11 cellular contexts compared by ENCODE assay signal in the genomic region with DNA sequence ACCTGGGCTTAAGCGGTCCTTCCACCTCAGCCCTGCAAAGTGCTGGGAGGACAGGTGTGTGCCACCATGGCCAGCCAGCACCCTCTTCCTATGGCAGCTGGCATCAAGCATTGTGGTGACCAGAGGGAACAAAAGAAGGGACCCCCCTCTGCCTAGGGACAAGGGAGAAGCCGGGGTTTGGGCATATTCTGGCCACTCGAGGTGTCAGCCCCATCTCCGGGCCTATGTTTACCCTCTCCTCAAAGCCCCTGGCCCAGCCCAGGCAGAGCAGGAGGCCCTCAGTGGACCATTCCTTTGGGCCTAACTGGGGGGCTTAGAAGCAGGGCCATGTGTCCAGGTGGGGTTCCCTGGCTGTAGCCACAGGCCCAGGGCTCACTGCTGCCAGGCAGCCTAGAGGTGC. TPM values are rescaled to one million over a fixed set of nuclear protein-coding genes. Genes with fewer than 3 reads are reported as not detected.
A peak's percentile ranks its signal among the peaks of the same experiment; 100 is the strongest.
DNase-seq lines count a peak whose midpoint lies in the region; ATAC-seq and TF ChIP-seq lines count a peak whose summit lies in the region.
"Had no signal": no experiment of that assay in that cellular context is flagged by ENCODE, and none has a peak within 500 bp of the region (broad histone marks: within the 10 kb centered on the region; RNA-seq: fewer than 3 reads in every experiment).

No MANE protein-coding gene starts in this region.

- no peak for TF ChIP-seq POLR2A in upper lobe of left lung (IDR thresholded peaks at IDR 0.05)

- no peak for DNase-seq in activated naive CD4-positive, alpha-beta T cell treated with anti-CD3 and anti-CD28 coated beads, Interleukin-2, amount 10 ng/mL, durations not matched to agents 7 days and 5 days
- DNase-seq in activated naive CD4-positive, alpha-beta T cell treated with Interleukin-2 at 50 U/mL for 16 hours: no peak
- DNase-seq in caudate nucleus (lab: John Stamatoyannopoulos, UW): no peak
- DNase-seq in naive B cell: no peak
- no peak for DNase-seq in upper lobe of left lung
- no peak for DNase-seq in GM23248
- DNase-seq in HUDEP-2 (lab: John Stamatoyannopoulos, UW; ENCODE audit: unreplicated experiment in 76 of 76): no peak
- DNase-seq in RPMI8226: no peak
- DNase-seq: NCI-H2081 had no signal

- ATAC-seq in naive B cell (ENCODE audit: low read depth in 2 of 2): no peak
- no peak for ATAC-seq in upper lobe of left lung (ENCODE audit: low FRiP score in 2 of 2)

- no peaks in the 10 kb centered on the region for H3K27me3 ChIP-seq in upper lobe of left lung
- H3K27me3 ChIP-seq in GM23248 (replicated peaks; ENCODE audit: insufficient read depth): no peaks in the 10 kb centered on the region

- H2AFZ ChIP-seq in GM23248: no peak overlapping the region

- H3K9me3 Mint-ChIP-seq in activated naive CD4-positive, alpha-beta T cell treated with anti-CD3 and anti-CD28 coated beads, Interleukin-2, amount 10 ng/mL, durations not matched to agents 7 days and 5 days: no peaks in the 10 kb centered on the region
- H3K9me3 Mint-ChIP-seq in naive B cell: peaks cover 0 to 2% (median 0%) of the 10 kb centered on the region in 7 donors

- WGBS in upper lobe of left lung, 2 donors: 60 to 100% methylated on average over 1 to 4 of the region's 4 CpGs
- 80 to 84% methylated on average over 4 of the region's 4 CpGs for WGBS in GM23248 (ENCODE audit: low coverage in 1 of 2, low lambda C conversion rate in 2 of 2, missing lambda C conversion rate in 2 of 2), 2 experiments

- H3K27ac ChIP-seq in caudate nucleus (ENCODE audit: low read depth, low read length): peak overlapping the region; percentile 73
- peak overlapping the region; percentile 83 to 87 (median 84) for H3K27ac ChIP-seq in upper lobe of left lung
- no peak overlapping the region for H3K27ac ChIP-seq in GM23248

- H3K79me2 ChIP-seq in GM23248 (ENCODE audit: insufficient read depth): no peaks in the 10 kb centered on the region

- no peaks in the 10 kb centered on the region for H3F3A ChIP-seq in GM23248 (ENCODE audit: insufficient read depth)

- in situ Hi-C loops in GM23248 (cut with MboI): no loop called here

- no peak overlapping the region for H3K9ac ChIP-seq in GM23248

- H3K4me1 ChIP-seq in upper lobe of left lung (peaks cover 71 to 83% (median 80%) of the 10 kb centered on the region in 4 donors), GM23248 (ENCODE audit: insufficient read depth) (no peaks in the 10 kb centered on the region)

- no peaks in the 10 kb centered on the region for H3K9me2 ChIP-seq in GM23248 (ENCODE audit: insufficient read depth)

- H3K4me3 ChIP-seq in upper lobe of left lung (no peak overlapping the region), GM23248 (no peak overlapping the region)

- H3K4me1 Mint-ChIP-seq in activated naive CD4-positive, alpha-beta T cell treated with anti-CD3 and anti-CD28 coated beads, Interleukin-2, amount 10 ng/mL, durations not matched to agents 7 days and 5 days: peaks cover 98% of the 10 kb centered on the region
- peaks cover 82 to 93% (median 92%) of the 10 kb centered on the region in 3 donors for H3K4me1 Mint-ChIP-seq in naive B cell

- no peak for TF ChIP-seq CTCF in upper lobe of left lung (IDR thresholded peaks at IDR 0.05)

- H3K4me2 ChIP-seq in GM23248 (ENCODE audit: unreplicated experiment): no peak overlapping the region

- peak overlapping the region; percentile 49 for H3K4me3 Mint-ChIP-seq in activated naive CD4-positive, alpha-beta T cell treated with anti-CD3 and anti-CD28 coated beads, Interleukin-2, amount 10 ng/mL, durations not matched to agents 7 days and 5 days
- H3K4me3 Mint-ChIP-seq in naive B cell: peak overlapping the region in 6 of 8 donors; percentile 25 to 85 (median 76)

- TF ChIP-seq EP300 in upper lobe of left lung (IDR thresholded peaks at IDR 0.05): no peak

- no peaks in the 10 kb centered on the region for H3K27me3 Mint-ChIP-seq in activated naive CD4-positive, alpha-beta T cell treated with anti-CD3 and anti-CD28 coated beads, Interleukin-2, amount 10 ng/mL, durations not matched to agents 7 days and 5 days
- no peaks in the 10 kb centered on the region for H3K27me3 Mint-ChIP-seq in naive B cell

- no peaks in the 10 kb centered on the region for H4K20me1 ChIP-seq in GM23248 (ENCODE audit: insufficient read depth)

- peaks cover 73% of the 10 kb centered on the region for H3K36me3 Mint-ChIP-seq in activated naive CD4-positive, alpha-beta T cell treated with anti-CD3 and anti-CD28 coated beads, Interleukin-2, amount 10 ng/mL, durations not matched to agents 7 days and 5 days
- peaks cover 0 to 7% of the 10 kb centered on the region in 2 donors for H3K36me3 Mint-ChIP-seq in naive B cell

- H3K36me3 ChIP-seq in upper lobe of left lung (peaks cover 3 to 48% (median 16%) of the 10 kb centered on the region in 4 donors), GM23248 (ENCODE audit: low read depth) (peaks cover 9% of the 10 kb centered on the region; the same call in 1 of the 2 replicates)

- H3K27ac Mint-ChIP-seq in activated naive CD4-positive, alpha-beta T cell treated with anti-CD3 and anti-CD28 coated beads, Interleukin-2, amount 10 ng/mL, durations not matched to agents 7 days and 5 days: peak overlapping the region; percentile 96
- H3K27ac Mint-ChIP-seq in naive B cell: peak overlapping the region in 4 of 6 donors; percentile 93 to 99 (median 96)

- CTCF ChIA-PET in activated naive CD4-positive, alpha-beta T cell treated with anti-CD3 and anti-CD28 coated beads, Interleukin-2, amount 10 ng/mL, durations not matched to agents 7 days and 5 days (lab: Charles Lee): interaction anchor here (0.8 to 4.9 kb wide), 10 partner anchors 8 to 55 kb away, joined by 3 to 36 read pairs (median 6); a partner anchor contains a TSS

- H3K9me3 ChIP-seq in upper lobe of left lung (no peaks in the 10 kb centered on the region), GM23248 (ENCODE audit: low read depth) (no peaks in the 10 kb centered on the region)

RNA-seq across cellular contexts. Expression of a gene that starts 23.9 kb away (rescaled TPM):
- polyA plus RNA-seq in naive B cell (ENCODE audit: low read depth in 6 of 6) (10 to 100 TPM; 59.8 to 84.3 (median 64.0) TPM), GM23248 (2016; fragmentation: Nextera tagmentation; extraction: Ambion mirVana) (152 and 153 TPM in 2 replicates)
- total RNA-seq in upper lobe of left lung: 100 to 1,000 TPM in 2 of 6 donors, 10 to 100 TPM in 4; 51.7 to 167 (median 92.5) TPM
- total RNA-seq in GM23248 (2014; rRNA removed; shearing (Covaris generic)): 60.8 and 81.6 TPM in 2 replicates

RNA-seq across cellular contexts. Expression of a gene that starts 29.8 kb away (rescaled TPM):
- polyA plus RNA-seq in naive B cell (ENCODE audit: low read depth in 6 of 6) (not detected), GM23248 (2016; fragmentation: Nextera tagmentation; extraction: Ambion mirVana) (0.06 TPM in 1 of 2 replicates, not detected in the other)
- total RNA-seq in upper lobe of left lung: 1 to 10 TPM in 1 of 6 donors, under 1 TPM in 4, not detected in 1; 0.15 to 1.0 (median 0.44) TPM
- not detected in 2 replicates for total RNA-seq in GM23248 (2014; rRNA removed; shearing (Covaris generic))
- total RNA-seq: osteocyte, SK-MEL-5 had no signal
